ENCODE assay signal across 1 cellular context in the genomic region with DNA sequence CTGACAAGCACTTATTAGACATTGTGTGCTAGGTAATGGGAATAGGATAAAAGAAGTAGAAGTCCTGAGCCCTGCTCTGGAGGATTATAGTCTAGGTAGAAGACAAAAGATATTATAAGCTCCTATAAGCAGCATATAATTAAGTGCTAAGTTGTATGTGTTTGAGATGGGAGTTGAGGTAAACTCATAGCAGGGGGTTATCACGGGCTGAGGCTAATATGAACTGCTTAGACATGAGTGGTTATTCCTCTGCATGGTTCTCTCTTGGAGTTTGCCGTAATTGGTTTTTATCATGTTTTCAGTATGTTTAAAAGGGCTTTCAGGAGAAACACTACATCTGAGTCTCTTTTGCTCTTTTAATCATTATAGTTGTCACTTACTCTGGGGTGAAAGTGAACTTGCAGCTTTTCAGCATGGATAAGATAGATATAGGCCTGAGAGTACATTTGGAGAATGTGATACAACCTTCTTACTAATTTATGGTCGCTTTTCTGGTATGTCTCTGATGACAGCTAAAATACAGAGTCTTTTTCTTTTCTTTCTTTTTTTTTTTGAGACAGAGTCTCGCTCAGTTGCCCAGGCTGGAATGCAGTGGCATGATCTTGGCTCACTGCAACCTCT.
TF ChIP-seq lines count a peak whose summit lies in the region.

No MANE protein-coding gene starts in this region.

TF ChIP-seq in HEK293, 187 proteins besides CTCF, POLR2A, EP300 and RAD21 (continued from another document):
- TF ChIP-seq, protein P1, sequence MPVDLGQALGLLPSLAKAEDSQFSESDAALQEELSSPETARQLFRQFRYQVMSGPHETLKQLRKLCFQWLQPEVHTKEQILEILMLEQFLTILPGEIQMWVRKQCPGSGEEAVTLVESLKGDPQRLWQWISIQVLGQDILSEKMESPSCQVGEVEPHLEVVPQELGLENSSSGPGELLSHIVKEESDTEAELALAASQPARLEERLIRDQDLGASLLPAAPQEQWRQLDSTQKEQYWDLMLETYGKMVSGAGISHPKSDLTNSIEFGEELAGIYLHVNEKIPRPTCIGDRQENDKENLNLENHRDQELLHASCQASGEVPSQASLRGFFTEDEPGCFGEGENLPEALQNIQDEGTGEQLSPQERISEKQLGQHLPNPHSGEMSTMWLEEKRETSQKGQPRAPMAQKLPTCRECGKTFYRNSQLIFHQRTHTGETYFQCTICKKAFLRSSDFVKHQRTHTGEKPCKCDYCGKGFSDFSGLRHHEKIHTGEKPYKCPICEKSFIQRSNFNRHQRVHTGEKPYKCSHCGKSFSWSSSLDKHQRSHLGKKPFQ (tag by site-specific recombination; IDR thresholded peaks at IDR 0.05), result 0 out of 2 replicates have a peak, but pooled peaks have one; percentile 12
- TF ChIP-seq, protein P2, sequence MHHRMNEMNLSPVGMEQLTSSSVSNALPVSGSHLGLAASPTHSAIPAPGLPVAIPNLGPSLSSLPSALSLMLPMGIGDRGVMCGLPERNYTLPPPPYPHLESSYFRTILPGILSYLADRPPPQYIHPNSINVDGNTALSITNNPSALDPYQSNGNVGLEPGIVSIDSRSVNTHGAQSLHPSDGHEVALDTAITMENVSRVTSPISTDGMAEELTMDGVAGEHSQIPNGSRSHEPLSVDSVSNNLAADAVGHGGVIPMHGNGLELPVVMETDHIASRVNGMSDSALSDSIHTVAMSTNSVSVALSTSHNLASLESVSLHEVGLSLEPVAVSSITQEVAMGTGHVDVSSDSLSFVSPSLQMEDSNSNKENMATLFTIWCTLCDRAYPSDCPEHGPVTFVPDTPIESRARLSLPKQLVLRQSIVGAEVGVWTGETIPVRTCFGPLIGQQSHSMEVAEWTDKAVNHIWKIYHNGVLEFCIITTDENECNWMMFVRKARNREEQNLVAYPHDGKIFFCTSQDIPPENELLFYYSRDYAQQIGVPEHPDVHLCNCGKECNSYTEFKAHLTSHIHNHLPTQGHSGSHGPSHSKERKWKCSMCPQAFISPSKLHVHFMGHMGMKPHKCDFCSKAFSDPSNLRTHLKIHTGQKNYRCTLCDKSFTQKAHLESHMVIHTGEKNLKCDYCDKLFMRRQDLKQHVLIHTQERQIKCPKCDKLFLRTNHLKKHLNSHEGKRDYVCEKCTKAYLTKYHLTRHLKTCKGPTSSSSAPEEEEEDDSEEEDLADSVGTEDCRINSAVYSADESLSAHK (tag by site-specific recombination; IDR thresholded peaks at IDR 0.05), result peak; percentile 25; the same call in 1 of the 2 replicates
- TF ChIP-seq TRIM28 (IDR thresholded peaks at IDR 0.05; ENCODE audit: borderline replicate concordance, low read length), result peak; percentile 62
- TF ChIP-seq ZNF473 (tag by site-specific recombination; IDR thresholded peaks at IDR 0.05), result no peak
- no peak for TF ChIP-seq ZNF658 (tag by site-specific recombination; IDR thresholded peaks at IDR 0.05)
- TF ChIP-seq, protein P3, sequence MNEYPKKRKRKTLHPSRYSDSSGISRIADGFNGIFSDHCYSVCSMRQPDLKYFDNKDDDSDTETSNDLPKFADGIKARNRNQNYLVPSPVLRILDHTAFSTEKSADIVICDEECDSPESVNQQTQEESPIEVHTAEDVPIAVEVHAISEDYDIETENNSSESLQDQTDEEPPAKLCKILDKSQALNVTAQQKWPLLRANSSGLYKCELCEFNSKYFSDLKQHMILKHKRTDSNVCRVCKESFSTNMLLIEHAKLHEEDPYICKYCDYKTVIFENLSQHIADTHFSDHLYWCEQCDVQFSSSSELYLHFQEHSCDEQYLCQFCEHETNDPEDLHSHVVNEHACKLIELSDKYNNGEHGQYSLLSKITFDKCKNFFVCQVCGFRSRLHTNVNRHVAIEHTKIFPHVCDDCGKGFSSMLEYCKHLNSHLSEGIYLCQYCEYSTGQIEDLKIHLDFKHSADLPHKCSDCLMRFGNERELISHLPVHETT (tag by site-specific recombination; IDR thresholded peaks at IDR 0.05), result no peak
- no peak for TF ChIP-seq ZNF501 (tag by site-specific recombination; IDR thresholded peaks at IDR 0.05)
- TF ChIP-seq ZNF843 (tag by site-specific recombination; IDR thresholded peaks at IDR 0.05), result peak; percentile 81
- peak; percentile 89 for TF ChIP-seq WT1 (tag by site-specific recombination; IDR thresholded peaks at IDR 0.05)
- TF ChIP-seq ZNF391 (tag by site-specific recombination; IDR thresholded peaks at IDR 0.05; ENCODE audit: borderline replicate concordance, low read depth), result no peak
- no peak for TF ChIP-seq ZNF2 (tag by site-specific recombination; IDR thresholded peaks at IDR 0.05)
- peak; percentile 99 for TF ChIP-seq SP7 (tag by site-specific recombination; IDR thresholded peaks at IDR 0.05)
- no peak for TF ChIP-seq ZNF335 (tag by site-specific recombination; conservative IDR thresholded peaks at IDR 0.05)
- TF ChIP-seq GLI2 (tag by site-specific recombination; IDR thresholded peaks at IDR 0.05; ENCODE audit: borderline replicate concordance, low read depth), result no peak; the same call in 1 of the 2 replicates
- peak; percentile 51; the same call in 1 of the 2 replicates for TF ChIP-seq ZNF629 (tag by site-specific recombination; IDR thresholded peaks at IDR 0.05)
- TF ChIP-seq ZNF423 (tag by site-specific recombination; IDR thresholded peaks at IDR 0.05), result no peak
- TF ChIP-seq ZNF341 (tag by site-specific recombination; IDR thresholded peaks at IDR 0.05; ENCODE audit: low read depth), result no peak
- TF ChIP-seq ZNF214 (tag by site-specific recombination; IDR thresholded peaks at IDR 0.05; ENCODE audit: borderline replicate concordance), result no peak
- TF ChIP-seq, protein P4, sequence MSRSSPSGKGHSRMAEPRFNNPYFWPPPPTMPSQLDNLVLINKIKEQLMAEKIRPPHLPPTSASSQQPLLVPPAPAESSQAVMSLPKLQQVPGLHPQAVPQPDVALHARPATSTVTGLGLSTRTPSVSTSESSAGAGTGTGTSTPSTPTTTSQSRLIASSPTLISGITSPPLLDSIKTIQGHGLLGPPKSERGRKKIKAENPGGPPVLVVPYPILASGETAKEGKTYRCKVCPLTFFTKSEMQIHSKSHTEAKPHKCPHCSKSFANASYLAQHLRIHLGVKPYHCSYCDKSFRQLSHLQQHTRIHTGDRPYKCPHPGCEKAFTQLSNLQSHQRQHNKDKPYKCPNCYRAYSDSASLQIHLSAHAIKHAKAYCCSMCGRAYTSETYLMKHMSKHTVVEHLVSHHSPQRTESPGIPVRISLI (tag by site-specific recombination; IDR thresholded peaks at IDR 0.05), result no peak
- TF ChIP-seq, protein P5, sequence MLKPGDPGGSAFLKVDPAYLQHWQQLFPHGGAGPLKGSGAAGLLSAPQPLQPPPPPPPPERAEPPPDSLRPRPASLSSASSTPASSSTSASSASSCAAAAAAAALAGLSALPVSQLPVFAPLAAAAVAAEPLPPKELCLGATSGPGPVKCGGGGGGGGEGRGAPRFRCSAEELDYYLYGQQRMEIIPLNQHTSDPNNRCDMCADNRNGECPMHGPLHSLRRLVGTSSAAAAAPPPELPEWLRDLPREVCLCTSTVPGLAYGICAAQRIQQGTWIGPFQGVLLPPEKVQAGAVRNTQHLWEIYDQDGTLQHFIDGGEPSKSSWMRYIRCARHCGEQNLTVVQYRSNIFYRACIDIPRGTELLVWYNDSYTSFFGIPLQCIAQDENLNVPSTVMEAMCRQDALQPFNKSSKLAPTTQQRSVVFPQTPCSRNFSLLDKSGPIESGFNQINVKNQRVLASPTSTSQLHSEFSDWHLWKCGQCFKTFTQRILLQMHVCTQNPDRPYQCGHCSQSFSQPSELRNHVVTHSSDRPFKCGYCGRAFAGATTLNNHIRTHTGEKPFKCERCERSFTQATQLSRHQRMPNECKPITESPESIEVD (tag by site-specific recombination; IDR thresholded peaks at IDR 0.05), result peak; percentile 86
- TF ChIP-seq ZNF433 (tag by site-specific recombination; IDR thresholded peaks at IDR 0.05; ENCODE audit: low read depth), result no peak
- no peak for TF ChIP-seq YY1 (tag by site-specific recombination; IDR thresholded peaks at IDR 0.05)
- peak; percentile 93 for TF ChIP-seq OSR2 (tag by site-specific recombination; IDR thresholded peaks at IDR 0.05)
- no peak for TF ChIP-seq HOXA7 (CRISPR knock-in tag; IDR thresholded peaks at IDR 0.05; ENCODE audit: borderline replicate concordance)
- TF ChIP-seq, protein P6, sequence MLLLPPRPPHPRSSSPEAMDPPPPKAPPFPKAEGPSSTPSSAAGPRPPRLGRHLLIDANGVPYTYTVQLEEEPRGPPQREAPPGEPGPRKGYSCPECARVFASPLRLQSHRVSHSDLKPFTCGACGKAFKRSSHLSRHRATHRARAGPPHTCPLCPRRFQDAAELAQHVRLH (tag by site-specific recombination; IDR thresholded peaks at IDR 0.05), result 0 out of 2 replicates have a peak, but pooled peaks have one; percentile 17
- TF ChIP-seq, protein P7, sequence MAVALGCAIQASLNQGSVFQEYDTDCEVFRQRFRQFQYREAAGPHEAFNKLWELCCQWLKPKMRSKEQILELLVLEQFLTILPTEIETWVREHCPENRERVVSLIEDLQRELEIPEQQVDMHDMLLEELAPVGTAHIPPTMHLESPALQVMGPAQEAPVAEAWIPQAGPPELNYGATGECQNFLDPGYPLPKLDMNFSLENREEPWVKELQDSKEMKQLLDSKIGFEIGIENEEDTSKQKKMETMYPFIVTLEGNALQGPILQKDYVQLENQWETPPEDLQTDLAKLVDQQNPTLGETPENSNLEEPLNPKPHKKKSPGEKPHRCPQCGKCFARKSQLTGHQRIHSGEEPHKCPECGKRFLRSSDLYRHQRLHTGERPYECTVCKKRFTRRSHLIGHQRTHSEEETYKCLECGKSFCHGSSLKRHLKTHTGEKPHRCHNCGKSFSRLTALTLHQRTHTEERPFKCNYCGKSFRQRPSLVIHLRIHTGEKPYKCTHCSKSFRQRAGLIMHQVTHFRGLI (tag by site-specific recombination; IDR thresholded peaks at IDR 0.05), result no peak
- TF ChIP-seq, protein P8, sequence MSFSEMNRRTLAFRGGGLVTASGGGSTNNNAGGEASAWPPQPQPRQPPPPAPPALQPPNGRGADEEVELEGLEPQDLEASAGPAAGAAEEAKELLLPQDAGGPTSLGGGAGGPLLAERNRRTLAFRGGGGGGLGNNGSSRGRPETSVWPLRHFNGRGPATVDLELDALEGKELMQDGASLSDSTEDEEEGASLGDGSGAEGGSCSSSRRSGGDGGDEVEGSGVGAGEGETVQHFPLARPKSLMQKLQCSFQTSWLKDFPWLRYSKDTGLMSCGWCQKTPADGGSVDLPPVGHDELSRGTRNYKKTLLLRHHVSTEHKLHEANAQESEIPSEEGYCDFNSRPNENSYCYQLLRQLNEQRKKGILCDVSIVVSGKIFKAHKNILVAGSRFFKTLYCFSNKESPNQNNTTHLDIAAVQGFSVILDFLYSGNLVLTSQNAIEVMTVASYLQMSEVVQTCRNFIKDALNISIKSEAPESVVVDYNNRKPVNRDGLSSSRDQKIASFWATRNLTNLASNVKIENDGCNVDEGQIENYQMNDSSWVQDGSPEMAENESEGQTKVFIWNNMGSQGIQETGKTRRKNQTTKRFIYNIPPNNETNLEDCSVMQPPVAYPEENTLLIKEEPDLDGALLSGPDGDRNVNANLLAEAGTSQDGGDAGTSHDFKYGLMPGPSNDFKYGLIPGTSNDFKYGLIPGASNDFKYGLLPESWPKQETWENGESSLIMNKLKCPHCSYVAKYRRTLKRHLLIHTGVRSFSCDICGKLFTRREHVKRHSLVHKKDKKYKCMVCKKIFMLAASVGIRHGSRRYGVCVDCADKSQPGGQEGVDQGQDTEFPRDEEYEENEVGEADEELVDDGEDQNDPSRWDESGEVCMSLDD (tag by site-specific recombination; IDR thresholded peaks at IDR 0.05), result no peak
- 0 out of 2 replicates have a peak, but pooled peaks have one; percentile 26 for TF ChIP-seq PRDM1 (tag by site-specific recombination; IDR thresholded peaks at IDR 0.05)
- no peak for TF ChIP-seq ZNF585B (tag by site-specific recombination; IDR thresholded peaks at IDR 0.05)
- TF ChIP-seq ZNF169 (tag by site-specific recombination; IDR thresholded peaks at IDR 0.05), result no peak
